Comparison of ENCODE assay signal across 7 cellular contexts in the genomic region with DNA sequence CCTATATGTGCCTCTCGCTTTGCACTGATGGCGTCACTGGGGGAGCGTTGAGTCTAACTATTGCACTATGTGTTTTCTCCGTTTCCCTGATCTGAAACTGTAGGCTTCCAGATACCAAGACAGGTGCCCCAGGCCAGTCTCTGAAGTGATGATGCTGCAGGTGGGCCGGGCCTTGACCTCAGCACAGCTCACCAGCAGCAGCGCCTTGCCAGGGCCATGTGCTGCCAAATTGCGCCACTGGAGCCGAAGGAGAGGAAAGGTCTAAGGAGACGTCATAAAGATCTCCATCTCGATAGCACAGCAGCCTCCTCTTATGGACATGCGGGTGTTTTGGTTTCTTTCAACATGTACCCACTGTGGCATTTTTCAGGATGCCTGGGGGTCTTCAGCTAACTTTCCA. TPM values are rescaled to one million over a fixed set of nuclear protein-coding genes. Genes with fewer than 3 reads are reported as not detected.
A peak's percentile ranks its signal among the peaks of the same experiment; 100 is the strongest.
DNase-seq lines count a peak whose midpoint lies in the region; FAIRE-seq and TF ChIP-seq lines count a peak whose summit lies in the region.
"Not testable (repeated sequence)": the region's sequence is repeated elsewhere in the genome, so short reads cannot be mapped to it uniquely, and the experiment has no call there.

No MANE protein-coding gene starts in this region.

- H3K27ac Mint-ChIP-seq in Caco-2 (ENCODE audit: unreplicated experiment): peak overlapping the region; percentile 82
- H3K27ac Mint-ChIP-seq in neural crest cell (ENCODE audit: unreplicated experiment): peak overlapping the region; percentile 19

- H3K9me3 ChIP-seq in Caco-2; colonic mucosa; keratinocyte (ENCODE audit: control insufficient read depth, low read depth, low read length); trophoblast cell (ENCODE audit: insufficient read depth, low read depth, low read length): not testable (repeated sequence)

- not testable (repeated sequence) for H3K18ac ChIP-seq in trophoblast cell (ENCODE audit: low read length)

- intact Hi-C loops in Caco-2 (cut with micrococcal nuclease; ENCODE audit: unreplicated experiment); colonic mucosa (cut with DNase I): not testable (repeated sequence)

- not testable (repeated sequence) for H2BK5ac ChIP-seq in trophoblast cell (ENCODE audit: low read depth, low read length, poor library complexity)

- H3K4me3 Mint-ChIP-seq in Caco-2 (ENCODE audit: unreplicated experiment); neural crest cell: not testable (repeated sequence)

- H3K36me3 Mint-ChIP-seq in Caco-2 (ENCODE audit: insufficient read depth, unreplicated experiment): peaks cover 15% of the 10 kb centered on the region
- H3K36me3 Mint-ChIP-seq in neural crest cell (ENCODE audit: low read depth): not testable (repeated sequence)

- H2BK12ac ChIP-seq in trophoblast cell (ENCODE audit: low read length): not testable (repeated sequence)

- H3K36me3 ChIP-seq in Caco-2 (ENCODE audit: control insufficient read depth, insufficient read depth, low read length); colonic mucosa; keratinocyte (ENCODE audit: control insufficient read depth in 2 of 2, extremely low read depth in 1 of 2, insufficient read depth in 2 of 2, low read length in 2 of 2); trophoblast cell (ENCODE audit: control insufficient read depth in 1 of 2, insufficient read depth in 2 of 2, low read length in 2 of 2): not testable (repeated sequence)

- H3K9me1 ChIP-seq in keratinocyte (ENCODE audit: control insufficient read depth, extremely low read depth, insufficient read depth, low read length): not testable (repeated sequence)

- not testable (repeated sequence) for H2BK120ac ChIP-seq in trophoblast cell (ENCODE audit: insufficient read depth, low read length, poor library complexity)

- H3K9me3 Mint-ChIP-seq in Caco-2 (ENCODE audit: unreplicated experiment); neural crest cell: not testable (repeated sequence)

- H3K27me3 Mint-ChIP-seq in Caco-2 (ENCODE audit: insufficient read depth, unreplicated experiment); neural crest cell (ENCODE audit: low read depth): not testable (repeated sequence)

- not testable (repeated sequence) for H4K20me1 ChIP-seq in keratinocyte (ENCODE audit: control insufficient read depth, extremely low read depth, insufficient read depth, low read length)

- not testable (repeated sequence) for H3K27me3 ChIP-seq in Caco-2 (replicated peaks; ENCODE audit: control insufficient read depth, insufficient read depth, low read length); colonic mucosa; keratinocyte (ENCODE audit: control insufficient read depth, extremely low read depth, insufficient read depth, low read length); trophoblast cell (ENCODE audit: insufficient read depth, low read length)

- H3K14ac ChIP-seq in trophoblast cell (ENCODE audit: low read length): not testable (repeated sequence)

- not testable (repeated sequence) for H3K27ac ChIP-seq in colonic mucosa; keratinocyte (ENCODE audit: control insufficient read depth, insufficient read depth, low read length); trophoblast cell (ENCODE audit: low read depth, low read length)

- FAIRE-seq in keratinocyte (lab: Jason Lieb, UNC): peak; percentile 44

- not testable (repeated sequence) for H3K79me2 ChIP-seq in keratinocyte (ENCODE audit: control insufficient read depth, insufficient read depth, low read length); trophoblast cell (ENCODE audit: control insufficient read depth, insufficient read depth, low read length, poor library complexity)

- BruUV-seq in Caco-2 (replicated peaks; lab: Mats Ljungman, UMichigan): not testable (repeated sequence)

- H2AK5ac ChIP-seq in trophoblast cell (ENCODE audit: low read length): not testable (repeated sequence)

- POLR2A ChIA-PET in Caco-2 (lab: Charles Lee): interaction anchor here (0.5 to 0.7 kb wide), 2 partner anchors 19 to 40 kb away, joined by 3 read pairs; no protein-coding TSS in a partner anchor

- H3K4ac ChIP-seq in trophoblast cell (ENCODE audit: low read depth, low read length): not testable (repeated sequence)

- H3K4me1 ChIP-seq in Caco-2 (peaks cover 52% of the 10 kb centered on the region), trophoblast cell (ENCODE audit: control insufficient read depth in 1 of 2, insufficient read depth in 2 of 2, low read length in 2 of 2) (peaks cover 5 to 12% of the 10 kb centered on the region in 2 experiments)
- not testable (repeated sequence) for H3K4me1 ChIP-seq in colonic mucosa; keratinocyte (ENCODE audit: control insufficient read depth, extremely low read depth, insufficient read depth, low read length)

- H3K4me3 ChIP-seq in Caco-2 (ENCODE audit: low read depth, low read length); colonic mucosa; keratinocyte (ENCODE audit: control insufficient read depth in 2 of 3, extremely low read depth in 1 of 3, insufficient read depth in 2 of 3, low read depth in 1 of 3, low read length in 3 of 3); trophoblast cell (ENCODE audit: low read depth, low read length): not testable (repeated sequence)

- peaks cover 23% of the 10 kb centered on the region for H3K4me1 Mint-ChIP-seq in Caco-2 (ENCODE audit: low read depth, unreplicated experiment)
- H3K4me1 Mint-ChIP-seq in neural crest cell: not testable (repeated sequence)

- not testable (repeated sequence) for H4K8ac ChIP-seq in trophoblast cell (ENCODE audit: low read depth, low read length)

- H4K91ac ChIP-seq in trophoblast cell (ENCODE audit: low read depth, low read length): not testable (repeated sequence)

- not testable (repeated sequence) for H3K79me1 ChIP-seq in trophoblast cell (ENCODE audit: low read length)

- WGBS in trophoblast cell (ENCODE audit: extremely low coverage, insufficient coverage, insufficient read length): no CpG with 5 or more reads among the region's 11 CpGs

- dilution Hi-C loops in keratinocyte (cut with MboI; ENCODE audit: extremely low pct_ligation_motif_present, low sequenced_read_pairs): not testable (repeated sequence)

- H3K9ac ChIP-seq in colonic mucosa (ENCODE audit: low read depth in 2 of 2, low read length in 2 of 2); keratinocyte (ENCODE audit: control insufficient read depth, extremely low read depth, insufficient read depth, low read length); trophoblast cell (ENCODE audit: low read length): not testable (repeated sequence)

- DNase-seq in Caco-2 (peak; percentile 19 to 60), colonic mucosa (peak; percentile 2), trophoblast cell (peak; percentile 86 to 88), ureter (ENCODE audit: low spot score) (peak; percentile 44)
- peak; percentile 11 for DNase-seq in activated CD8-positive, alpha-beta memory T cell treated with anti-CD3 and anti-CD28 coated beads for 24 hours
- not testable (repeated sequence) for DNase-seq in keratinocyte (ENCODE audit: low read depth, low spot score); neural crest cell (ENCODE audit: low read depth, low spot score)

- CTCF ChIA-PET in Caco-2 (lab: Charles Lee): interaction anchor here (1.4 kb wide), 1 partner anchor 14 kb away, joined by 8 read pairs; no protein-coding TSS in a partner anchor

- H3K4me2 ChIP-seq in keratinocyte (ENCODE audit: control insufficient read depth, extremely low read depth, insufficient read depth, low read depth, low read length); trophoblast cell (ENCODE audit: low read length): not testable (repeated sequence)

- H3K23ac ChIP-seq in trophoblast cell (ENCODE audit: low read length): not testable (repeated sequence)

- not testable (repeated sequence) for TF ChIP-seq CTCF in Caco-2 (IDR thresholded peaks at IDR 0.05; ENCODE audit: insufficient read depth in 1 of 2, low read depth in 1 of 2, low read length in 1 of 2, severe bottlenecking in 1 of 2, unreplicated experiment in 1 of 2); colonic mucosa (IDR thresholded peaks at IDR 0.05); keratinocyte (optimal IDR thresholded peaks at IDR 0.05 in 1 of 3, IDR thresholded peaks at IDR 0.05 in 1 of 3, conservative IDR thresholded peaks at IDR 0.05 in 1 of 3; ENCODE audit: extremely low read depth in 1 of 3, insufficient read depth in 2 of 3, low read length in 3 of 3); neural crest cell (conservative IDR thresholded peaks at IDR 0.05)

- H2AFZ ChIP-seq in keratinocyte (ENCODE audit: control insufficient read depth, low read length); trophoblast cell (ENCODE audit: insufficient read depth, low read length, poor library complexity): not testable (repeated sequence)

- not testable (repeated sequence) for H4K12ac ChIP-seq in trophoblast cell (ENCODE audit: low read depth, low read length)

RNA-seq across cellular contexts. Expression of a gene that starts 17.3 kb away (rescaled TPM):
- 33.9 and 37.0 TPM in 2 replicates for total RNA-seq in Caco-2 (2022)
- 10 to 100 TPM; 10.8 to 20.0 TPM for total RNA-seq in colonic mucosa
- 11.2 to 17.2 TPM (median 12.8 TPM) in 3 replicates for polyA plus RNA-seq in keratinocyte
- polyA plus RNA-seq in keratinocyte (2011; ENCODE audit: low read depth): 2.7 TPM
- 4.3 and 4.7 TPM in 2 replicates for polyA plus RNA-seq in keratinocyte (2011; cell fraction: cytosol; rRNA removed)
- polyA plus RNA-seq in keratinocyte (2011; cell fraction: nucleus; rRNA removed): 81.5 and 92.6 TPM in 2 replicates
- polyA plus RNA-seq in keratinocyte (2012; ENCODE audit: low replicate concordance): 7.6 and 11.2 TPM in 2 replicates
- polyA minus RNA-seq in keratinocyte: 3.7 to 6.2 TPM (median 4.2 TPM) in 3 replicates
- 1.9 TPM for polyA minus RNA-seq in keratinocyte (2011; cell fraction: cytosol; rRNA and poly(A)+ RNA removed)
- polyA minus RNA-seq in keratinocyte (2011; cell fraction: nucleus; rRNA and poly(A)+ RNA removed): 4.7 and 9.5 TPM in 2 replicates
- total RNA-seq in neural crest cell: 21.7 and 24.6 TPM in 2 replicates
- 15.4 and 19.0 TPM in 2 replicates for polyA plus RNA-seq in trophoblast cell (2013)
- 34.0 TPM for total RNA-seq in ureter
